ENCODE assay signal across 1 cellular context in genomic region chr14:88426271-88426670, GRCh38.
TF ChIP-seq lines count a peak whose summit lies in the region.

No MANE protein-coding gene starts in this region.

TF ChIP-seq in WTC11, 78 proteins besides CTCF, POLR2A, EP300 and RAD21 (continued from another document):
- TF ChIP-seq ERG (CRISPR knock-in tag; IDR thresholded peaks at IDR 0.05), result no peak
- TF ChIP-seq GTF2I (CRISPR knock-in tag; conservative IDR thresholded peaks at IDR 0.05), result no peak
- TF ChIP-seq, protein P1, sequence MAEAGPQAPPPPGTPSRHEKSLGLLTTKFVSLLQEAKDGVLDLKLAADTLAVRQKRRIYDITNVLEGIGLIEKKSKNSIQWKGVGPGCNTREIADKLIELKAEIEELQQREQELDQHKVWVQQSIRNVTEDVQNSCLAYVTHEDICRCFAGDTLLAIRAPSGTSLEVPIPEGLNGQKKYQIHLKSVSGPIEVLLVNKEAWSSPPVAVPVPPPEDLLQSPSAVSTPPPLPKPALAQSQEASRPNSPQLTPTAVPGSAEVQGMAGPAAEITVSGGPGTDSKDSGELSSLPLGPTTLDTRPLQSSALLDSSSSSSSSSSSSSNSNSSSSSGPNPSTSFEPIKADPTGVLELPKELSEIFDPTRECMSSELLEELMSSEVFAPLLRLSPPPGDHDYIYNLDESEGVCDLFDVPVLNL (CRISPR knock-in tag; IDR thresholded peaks at IDR 0.05; ENCODE audit: borderline replicate concordance, low read depth), result no peak
- TF ChIP-seq GABPB1 (CRISPR knock-in tag; IDR thresholded peaks at IDR 0.05), result no peak
- no peak for TF ChIP-seq ZNF425 (CRISPR knock-in tag; conservative IDR thresholded peaks at IDR 0.05)
